In genomic region chr15:68517285-68517711, GRCh38 we compare ENCODE assay signal across 14 cellular contexts.
A peak's percentile ranks its signal among the peaks of the same experiment; 100 is the strongest.
DNase-seq lines count a peak whose midpoint lies in the region; ATAC-seq and TF ChIP-seq lines count a peak whose summit lies in the region.
"Had no signal": no experiment of that assay in that cellular context is flagged by ENCODE, and none has a peak within 500 bp of the region (broad histone marks: within the 10 kb centered on the region; RNA-seq: fewer than 3 reads in every experiment).

No MANE protein-coding gene starts in this region.

- WGBS in heart right ventricle, 2 donors = 44 to 49% methylated on average over 5 of the region's 5 CpGs

- H3K27me3 ChIP-seq in adipocyte (replicated peaks; ENCODE audit: control insufficient read depth, insufficient read depth, low read length) = no peaks in the 10 kb centered on the region
- no peaks in the 10 kb centered on the region for H3K27me3 ChIP-seq in heart right ventricle
- H3K27me3 ChIP-seq: esophagus squamous epithelium had no signal

- TF ChIP-seq CTCF in heart right ventricle (IDR thresholded peaks at IDR 0.05) = peak in 7 of 9 donors; percentile 21 to 48 (median 43)
- peak; percentile 30 for TF ChIP-seq CTCF in retinal pigment epithelial cell (conservative IDR thresholded peaks at IDR 0.05; ENCODE audit: low read depth, low read length)

- DNase-seq in AG20443 (ENCODE audit: low spot score) (peak; percentile 78), adipocyte (ENCODE audit: low read depth) (no peak), heart right ventricle (peak in 1 of 2 donors; percentile 52), retinal pigment epithelial cell (ENCODE audit: low read depth) (no peak), epidermal melanocyte (ENCODE audit: insufficient read length, low spot score) (no peak), HT-29 (ENCODE audit: low spot score) (no peak)
- DNase-seq: activated T-cell treated with anti-CD3 and anti-CD28 coated beads, Interleukin-2, amount 50 U/mL, for 72 hours; esophagus squamous epithelium; NCI-H1694 treated with DMSO at 0.1 percent for 48 hours had no signal

- H3K36me3 ChIP-seq in adipocyte (ENCODE audit: control insufficient read depth, insufficient read depth, low read length, severe bottlenecking) (no peaks in the 10 kb centered on the region), heart right ventricle (no peaks in the 10 kb centered on the region)
- H3K36me3 ChIP-seq: esophagus squamous epithelium, SJSA1 had no signal

- H3K9me3 ChIP-seq in adipocyte (ENCODE audit: control insufficient read depth, low read length) (peaks cover 7% of the 10 kb centered on the region), heart right ventricle (peaks cover 0 to 12% (median 6%) of the 10 kb centered on the region in 11 donors)
- H3K9me3 ChIP-seq: esophagus squamous epithelium, SJSA1 had no signal

- intact Hi-C loops in heart right ventricle (cut with DNase I) = loop anchor here in 1 of 10 donors (10.0 kb wide), 1 partner anchor 62 kb away; no protein-coding TSS in a partner anchor

- peak overlapping the region in 9 of 10 donors; percentile 30 to 67 (median 52) for H3K27ac ChIP-seq in heart right ventricle
- H3K27ac ChIP-seq: C4-2B, SJSA1 had no signal

- H3K4me1 ChIP-seq in adipocyte (ENCODE audit: control insufficient read depth, insufficient read depth, low read length) (peaks cover 30% of the 10 kb centered on the region), heart right ventricle (peaks cover 0 to 28% (median 17%) of the 10 kb centered on the region in 9 donors)
- H3K4me1 ChIP-seq: SJSA1 had no signal

- H3K4me3 ChIP-seq in adipocyte (ENCODE audit: low read length) = no peak overlapping the region
- no peak overlapping the region for H3K4me3 ChIP-seq in heart right ventricle
- H3K4me3 ChIP-seq in retinal pigment epithelial cell (ENCODE audit: low read length) = no peak overlapping the region
- H3K4me3 ChIP-seq: esophagus squamous epithelium, SJSA1 had no signal

- ATAC-seq in heart right ventricle = peak; percentile 74 to 85 (median 81)
- no peak for ATAC-seq in HG02973 (IDR thresholded peaks at IDR 0.05; ENCODE audit: unreplicated experiment)
- no peak for ATAC-seq in HG03342 (IDR thresholded peaks at IDR 0.05; ENCODE audit: unreplicated experiment)
- ATAC-seq: activated CD4-positive, CD25-positive, alpha-beta regulatory T cell treated with anti-CD3 and anti-CD28 coated beads, Interleukin-2, amount 50 U/mL, for 24 hours; activated T-cell treated with anti-CD3 and anti-CD28 coated beads, Interleukin-2, amount 50 U/mL, for 72 hours had no signal

- peak overlapping the region; percentile 53 for H3K9ac ChIP-seq in adipocyte (ENCODE audit: low read length)

Comparison
In these comparisons a context has a peak if more than half of its experiments do, and no peak if none do; other contexts are left out.
1. ATAC-seq: peak in heart right ventricle (8 of 8); none in HG02973 (single experiment) and HG03342 (single experiment).